ENCODE assay signal across 8 cellular contexts in the genomic region with DNA sequence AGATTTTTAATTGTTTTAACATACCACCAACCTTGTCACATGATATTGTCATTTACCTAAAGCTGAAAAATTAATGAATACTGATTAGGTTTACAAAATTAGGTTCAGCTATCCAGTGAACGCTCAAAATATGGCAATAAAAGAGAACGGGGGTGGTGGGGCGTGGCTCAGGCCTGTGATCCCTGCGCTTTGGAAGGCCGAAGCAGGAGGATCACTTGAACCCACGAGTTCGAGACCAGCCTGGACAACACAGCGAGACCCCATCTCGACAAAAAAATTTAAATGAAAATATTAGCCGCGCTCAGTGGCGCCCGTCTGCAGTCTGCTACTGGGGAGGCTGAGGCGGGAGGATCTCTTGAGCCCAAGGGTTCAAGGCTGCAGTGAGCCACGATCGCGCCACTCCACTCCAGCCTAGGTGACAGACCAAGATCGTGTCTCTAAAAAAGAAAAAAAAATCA. TPM values are rescaled to one million over a fixed set of nuclear protein-coding genes. Genes with fewer than 3 reads are reported as not detected.
DNase-seq lines count a peak whose midpoint lies in the region; ATAC-seq and TF ChIP-seq lines count a peak whose summit lies in the region.

No MANE protein-coding gene starts in this region.

- TF ChIP-seq CTCF in GM12875 (IDR thresholded peaks at IDR 0.05; ENCODE audit: borderline replicate concordance, insufficient read depth, low read depth, low read length) (no peak), RWPE2 (IDR thresholded peaks at IDR 0.05; ENCODE audit: poor library complexity, severe bottlenecking) (no peak), fibroblast of lung (conservative IDR thresholded peaks at IDR 0.05 in 1 of 2, IDR thresholded peaks at IDR 0.05 in 1 of 2; ENCODE audit: low read depth in 1 of 2, low read length in 2 of 2) (no peak), retinal pigment epithelial cell (conservative IDR thresholded peaks at IDR 0.05; ENCODE audit: low read depth, low read length) (no peak)

- peak overlapping the region; percentile 71 for H2AFZ ChIP-seq in fibroblast of lung (ENCODE audit: low read length)

- peaks cover 27% of the 10 kb centered on the region for H3K36me3 ChIP-seq in RWPE2 (ENCODE audit: low read depth)
- peaks cover 9% of the 10 kb centered on the region for H3K36me3 ChIP-seq in fibroblast of lung (ENCODE audit: control insufficient read depth, insufficient read depth, low read length)

- H3K9ac ChIP-seq in fibroblast of lung (ENCODE audit: insufficient read depth, low read length) = no peak overlapping the region

- peaks cover 27% of the 10 kb centered on the region for H3K79me2 ChIP-seq in fibroblast of lung (ENCODE audit: control insufficient read depth, insufficient read depth, low read length)

- no peaks in the 10 kb centered on the region for H4K20me1 ChIP-seq in fibroblast of lung (ENCODE audit: control insufficient read depth, extremely low read depth, insufficient read depth, low read length)

- no peak overlapping the region for H3K27ac ChIP-seq in RWPE2 (ENCODE audit: poor library complexity, severe bottlenecking)
- H3K27ac ChIP-seq in fibroblast of lung (ENCODE audit: insufficient read depth, low read length) = peak overlapping the region; percentile 38

- H3K27me3 ChIP-seq in RWPE2 (ENCODE audit: insufficient read depth, poor library complexity, severe bottlenecking) (no peaks in the 10 kb centered on the region), fibroblast of lung (ENCODE audit: control insufficient read depth, insufficient read depth, low read length) (no peaks in the 10 kb centered on the region)

- H3K4me3 ChIP-seq in GM12875 (ENCODE audit: low read depth, low read length) = peak overlapping the region; percentile 40
- H3K4me3 ChIP-seq in RWPE2 (ENCODE audit: severe bottlenecking) = peak overlapping the region; percentile 91
- H3K4me3 ChIP-seq in fibroblast of lung (replicated peaks in 1 of 4; ENCODE audit: control extremely low read depth in 1 of 4, insufficient read depth in 1 of 4, low read depth in 3 of 4, low read length in 4 of 4) = peak overlapping the region; percentile 19 to 93 (median 60)
- peak overlapping the region; percentile 99 for H3K4me3 ChIP-seq in retinal pigment epithelial cell (ENCODE audit: low read length)

- ATAC-seq in RWPE2 (ENCODE audit: low read depth) (no peak), GM19328 (IDR thresholded peaks at IDR 0.05; ENCODE audit: unreplicated experiment) (no peak)

- H3K4me2 ChIP-seq in fibroblast of lung (ENCODE audit: extremely low read depth, insufficient read depth, low read length) = peak overlapping the region; percentile 83

- H3K9me3 ChIP-seq in RWPE2 (ENCODE audit: severe bottlenecking) (no peaks in the 10 kb centered on the region), fibroblast of lung (ENCODE audit: control insufficient read depth, insufficient read depth, low read depth, low read length) (no peaks in the 10 kb centered on the region)

- no peak for DNase-seq in RWPE2 (ENCODE audit: low spot score)
- no peak for DNase-seq in fibroblast of lung (ENCODE audit: low read depth in 2 of 2)
- DNase-seq in retinal pigment epithelial cell (ENCODE audit: low read depth) = no peak
- DNase-seq in germinal center (ENCODE audit: low spot score) = no peak
- DNase-seq in H4 (ENCODE audit: low spot score) = no peak
- DNase-seq in activated CD4-positive, alpha-beta T cell treated with anti-CD3 and anti-CD28 coated beads, Interleukin-2, amount 50 U/mL, for 1 hour = no peak

- H3K4me1 ChIP-seq in RWPE2 (ENCODE audit: insufficient read depth, poor library complexity, severe bottlenecking) (peaks cover 12% of the 10 kb centered on the region), fibroblast of lung (ENCODE audit: control insufficient read depth, extremely low read depth, insufficient read depth, low read length) (peaks cover 6% of the 10 kb centered on the region)

RNA-seq across cellular contexts. Expression of gene FAM32A, which starts 0.5 kb away (rescaled TPM):
- total RNA-seq in fibroblast of lung = 102 and 106 TPM in 2 replicates
- 141 and 149 TPM in 2 replicates for polyA plus RNA-seq in fibroblast of lung
- 99.4 and 107 TPM in 2 replicates for polyA plus RNA-seq in fibroblast of lung (2012)
- 50.8 and 56.8 TPM in 2 replicates for polyA minus RNA-seq in fibroblast of lung (ENCODE audit: low replicate concordance)
- 230 and 257 TPM in 2 replicates for total RNA-seq in H4 (2014; rRNA removed; shearing (Covaris generic))

RNA-seq across cellular contexts. Expression of gene CIB3, which starts 11.4 kb away (rescaled TPM):
- total RNA-seq in fibroblast of lung = not detected in 2 replicates
- not detected in 2 replicates for polyA plus RNA-seq in fibroblast of lung
- polyA plus RNA-seq in fibroblast of lung (2012) = not detected in 2 replicates
- polyA minus RNA-seq in fibroblast of lung (ENCODE audit: low replicate concordance) = not detected in 2 replicates
- total RNA-seq in H4 (2014; rRNA removed; shearing (Covaris generic)) = not detected in 2 replicates

RNA-seq across cellular contexts. Expression of gene AP1M1, which starts 13.0 kb away (rescaled TPM):
- 48.5 and 113 TPM in 2 replicates for total RNA-seq in fibroblast of lung
- 94.4 and 130 TPM in 2 replicates for polyA plus RNA-seq in fibroblast of lung
- 107 and 162 TPM in 2 replicates for polyA plus RNA-seq in fibroblast of lung (2012)
- polyA minus RNA-seq in fibroblast of lung (ENCODE audit: low replicate concordance) = 192 and 224 TPM in 2 replicates
- total RNA-seq in H4 (2014; rRNA removed; shearing (Covaris generic)) = 88.8 and 95.9 TPM in 2 replicates

RNA-seq across cellular contexts. Expression of gene HSH2D, which starts 41.2 kb away (rescaled TPM):
- total RNA-seq in fibroblast of lung = not detected in 2 replicates
- polyA plus RNA-seq in fibroblast of lung = not detected in 2 replicates
- not detected in 2 replicates for polyA plus RNA-seq in fibroblast of lung (2012)
- polyA minus RNA-seq in fibroblast of lung (ENCODE audit: low replicate concordance) = not detected in 2 replicates
- total RNA-seq in H4 (2014; rRNA removed; shearing (Covaris generic)) = not detected in 2 replicates

Comparison
In these comparisons a context has a peak if more than half of its experiments do, and no peak if none do; other contexts are left out.
1. H3K4me3 ChIP-seq: peak in every context shown above with its lines; median percentile 99 in retinal pigment epithelial cell; 91 in RWPE2; 60 in fibroblast of lung; 40 in GM12875.